Comparison of ENCODE assay signal across 9 cellular contexts in the genomic region with DNA sequence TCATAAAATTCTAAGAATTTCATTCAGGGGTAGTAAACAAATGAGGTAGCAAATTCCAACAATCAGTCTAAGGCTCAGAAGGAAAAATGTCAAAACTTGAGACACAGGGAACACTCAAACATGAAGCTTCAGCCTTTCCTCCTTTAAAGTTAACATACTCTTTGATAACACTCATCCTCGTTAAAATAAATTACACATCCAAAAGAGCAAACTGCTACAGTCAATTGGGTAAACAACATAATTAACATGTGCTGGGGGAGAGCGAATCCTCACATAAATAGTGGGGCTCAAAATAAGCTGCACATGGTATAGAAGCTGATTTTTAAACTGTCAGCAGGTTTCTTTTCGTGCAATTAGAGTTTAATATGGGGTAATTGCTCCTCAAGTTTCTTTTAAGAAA. TPM values are rescaled to one million over a fixed set of nuclear protein-coding genes. Genes with fewer than 3 reads are reported as not detected.
DNase-seq lines count a peak whose midpoint lies in the region; ATAC-seq and TF ChIP-seq lines count a peak whose summit lies in the region.
"Had no signal": no experiment of that assay in that cellular context is flagged by ENCODE, and none has a peak within 500 bp of the region (broad histone marks: within the 10 kb centered on the region; RNA-seq: fewer than 3 reads in every experiment).

No MANE protein-coding gene starts in this region.

- no peak overlapping the region for H3K23ac ChIP-seq in trophoblast cell (ENCODE audit: low read length)

- TF ChIP-seq POLR2A in tibial nerve (IDR thresholded peaks at IDR 0.05): no peak

- peaks cover 14% of the 10 kb centered on the region for H3K79me2 ChIP-seq in trophoblast cell (ENCODE audit: control insufficient read depth, insufficient read depth, low read length, poor library complexity)

- H3K9me3 ChIP-seq in trophoblast cell (ENCODE audit: insufficient read depth, low read depth, low read length) (no peaks in the 10 kb centered on the region), tibial nerve (no peaks in the 10 kb centered on the region)

- no peak overlapping the region for H3K18ac ChIP-seq in trophoblast cell (ENCODE audit: low read length)

- H3K27me3 Mint-ChIP-seq in T-cell: no peaks in the 10 kb centered on the region

- no peak for TF ChIP-seq CTCF in epithelial cell of proximal tubule (conservative IDR thresholded peaks at IDR 0.05; ENCODE audit: low read depth, low read length)
- TF ChIP-seq CTCF in tibial nerve (IDR thresholded peaks at IDR 0.05): no peak

- peaks cover 0 to 2% of the 10 kb centered on the region in 2 experiments for H3K4me1 ChIP-seq in trophoblast cell (ENCODE audit: control insufficient read depth in 1 of 2, insufficient read depth in 2 of 2, low read length in 2 of 2)
- peaks cover 0 to 93% (median 33%) of the 10 kb centered on the region in 4 donors for H3K4me1 ChIP-seq in tibial nerve

- CTCF ChIA-PET in T-cell (lab: Charles Lee): interaction anchor here in 1 of 2 donors (0.5 kb wide), 1 partner anchor 79 kb away, joined by 3 read pairs; no protein-coding TSS in a partner anchor

- POLR2A ChIA-PET in T-cell (lab: Charles Lee): interaction anchor here in 1 of 2 donors (1.0 kb wide), 1 partner anchor 13 kb away, joined by 3 read pairs; a partner anchor contains a TSS

- H3K79me1 ChIP-seq in trophoblast cell (ENCODE audit: low read length): peaks cover 8% of the 10 kb centered on the region

- H2BK120ac ChIP-seq in trophoblast cell (ENCODE audit: insufficient read depth, low read length, poor library complexity): no peak overlapping the region

- peaks cover 82 to 92% (median 91%) of the 10 kb centered on the region in 3 donors for H3K4me1 Mint-ChIP-seq in T-cell

- no peak overlapping the region for H4K12ac ChIP-seq in trophoblast cell (ENCODE audit: low read depth, low read length)

- H3K4me2 ChIP-seq in trophoblast cell (ENCODE audit: low read length): peak overlapping the region; percentile 32

- H3K27ac ChIP-seq in trophoblast cell (ENCODE audit: low read depth, low read length): no peak overlapping the region
- H3K27ac ChIP-seq in tibial nerve: peak overlapping the region in 2 of 4 donors; percentile 89
- H3K27ac ChIP-seq: KMS-11 had no signal

- no CpG with 5 or more reads among the region's 3 CpGs for WGBS in trophoblast cell (ENCODE audit: extremely low coverage, insufficient coverage, insufficient read length)
- WGBS in tibial nerve, 2 donors: 26 to 36% methylated on average over 3 of the region's 3 CpGs

- H3K9me3 Mint-ChIP-seq in T-cell: no peaks in the 10 kb centered on the region

- no peak overlapping the region for H4K91ac ChIP-seq in trophoblast cell (ENCODE audit: low read depth, low read length)

- H2BK12ac ChIP-seq in trophoblast cell (ENCODE audit: low read length): no peak overlapping the region

- no peak overlapping the region for H4K8ac ChIP-seq in trophoblast cell (ENCODE audit: low read depth, low read length)

- H2AFZ ChIP-seq in trophoblast cell (ENCODE audit: insufficient read depth, low read length, poor library complexity): no peak overlapping the region

- no peak overlapping the region for H3K4ac ChIP-seq in trophoblast cell (ENCODE audit: low read depth, low read length)

- H3K27me3 ChIP-seq in trophoblast cell (ENCODE audit: insufficient read depth, low read length) (no peaks in the 10 kb centered on the region), tibial nerve (no peaks in the 10 kb centered on the region)

- peaks cover 0 to 1% of the 10 kb centered on the region in 2 experiments for H3K36me3 ChIP-seq in trophoblast cell (ENCODE audit: control insufficient read depth in 1 of 2, insufficient read depth in 2 of 2, low read length in 2 of 2)
- H3K36me3 ChIP-seq in tibial nerve: no peaks in the 10 kb centered on the region

- H3K4me3 ChIP-seq in epithelial cell of proximal tubule (ENCODE audit: low read depth, low read length) (peak overlapping the region; percentile 79), trophoblast cell (ENCODE audit: low read depth, low read length) (no peak overlapping the region), tibial nerve (peak overlapping the region in 2 of 4 donors; percentile 55 to 63)

- peak overlapping the region; percentile 13 to 89 (median 39) for H3K4me3 Mint-ChIP-seq in T-cell

- H3K36me3 Mint-ChIP-seq in T-cell: peaks cover 28% of the 10 kb centered on the region

- H3K27ac Mint-ChIP-seq in T-cell: peak overlapping the region; percentile 74 to 92

- no peak for TF ChIP-seq EP300 in tibial nerve (IDR thresholded peaks at IDR 0.05)

- no peak overlapping the region for H2AK5ac ChIP-seq in trophoblast cell (ENCODE audit: low read length)

- peak; percentile 20 for DNase-seq in EH (ENCODE audit: low read depth)
- no peak for DNase-seq in T-cell
- no peak for DNase-seq in epithelial cell of proximal tubule (ENCODE audit: low read depth)
- peak in 1 of 2 donors; percentile 28 for DNase-seq in trophoblast cell
- DNase-seq in medulla oblongata (ENCODE audit: extremely low spot score): no peak
- no peak for DNase-seq in tibial nerve (ENCODE audit: low spot score in 2 of 2)
- DNase-seq in NCI-H2107 treated with DMSO at 0.1 percent for 48 hours (lab: John Stamatoyannopoulos, UW; ENCODE audit: unreplicated experiment): no peak
- DNase-seq: H7 had no signal

- H3K9ac ChIP-seq in trophoblast cell (ENCODE audit: low read length): no peak overlapping the region
- H3K9ac ChIP-seq: KMS-11 had no signal

- no peak overlapping the region for H2BK5ac ChIP-seq in trophoblast cell (ENCODE audit: low read depth, low read length, poor library complexity)

- no peak overlapping the region for H3K14ac ChIP-seq in trophoblast cell (ENCODE audit: low read length)

- ATAC-seq in T-cell (replicated peaks in 1 of 4): no peak

RNA-seq across cellular contexts. Expression of a gene that starts 12.9 kb away (rescaled TPM):
- 100 to 1,000 TPM; 103 to 133 (median 130) TPM for total RNA-seq in T-cell
- total RNA-seq in epithelial cell of proximal tubule: 77.5 and 82.8 TPM in 2 replicates
- 120 and 126 TPM in 2 replicates for polyA plus RNA-seq in trophoblast cell (2013)
- total RNA-seq in tibial nerve: 100 to 1,000 TPM in 3 of 4 donors, 10 to 100 TPM in 1; 77.6 to 139 (median 133) TPM
